ENCODE assay signal across 24 cellular contexts in genomic region chr10:14047431-14047830, GRCh38.
"Had no signal": no experiment of that assay in that cellular context is flagged by ENCODE, and none has a peak within 500 bp of the region (broad histone marks: within the 10 kb centered on the region; RNA-seq: fewer than 3 reads in every experiment).

No MANE protein-coding gene starts in this region.

- H3K27me3 ChIP-seq: gastrocnemius medialis, heart right ventricle, sigmoid colon, stomach, transverse colon had no signal

- H3K36me3 ChIP-seq: gastrocnemius medialis, heart right ventricle, left ventricle myocardium inferior, lower lobe of right lung, sigmoid colon, stomach, thoracic aorta, transverse colon had no signal

- H3K27ac ChIP-seq: coronary artery, gastrocnemius medialis, heart right ventricle, left ventricle myocardium inferior, lower lobe of right lung, sigmoid colon, stomach, thoracic aorta, transverse colon had no signal

- H3K4me1 Mint-ChIP-seq: endodermal cell, memory B cell, naive B cell had no signal

- H3K4me1 ChIP-seq: gastrocnemius medialis, left ventricle myocardium inferior, lower lobe of right lung, sigmoid colon, stomach had no signal

- H3K9me3 ChIP-seq: gastrocnemius medialis, left ventricle myocardium inferior, lower lobe of right lung, thoracic aorta, transverse colon had no signal

- H3K4me3 ChIP-seq: coronary artery, gastrocnemius medialis, heart right ventricle, left ventricle myocardium inferior, lower lobe of right lung, sigmoid colon, skin epidermis, stomach, thoracic aorta, transverse colon had no signal

- H3K27ac Mint-ChIP-seq: endodermal cell, memory B cell, naive B cell had no signal

- H3K4me3 Mint-ChIP-seq: endodermal cell, memory B cell, naive B cell, nephron had no signal

- ATAC-seq: gastrocnemius medialis, heart right ventricle, left cardiac atrium, lower lobe of right lung had no signal

- FAIRE-seq: endothelial cell of umbilical vein, keratinocyte had no signal

- DNase-seq: effector CD4-positive, alpha-beta T cell; endodermal cell; erythroblast; gastrocnemius medialis; heart right ventricle; hypothalamus; left cardiac atrium; left ventricle myocardium inferior; lower lobe of right lung; midbrain; naive B cell; posterior cingulate gyrus; sigmoid colon; stimulated activated naive CD4-positive, alpha-beta T cell; stomach; substantia nigra; transverse colon had no signal
